ENCODE assay signal across 18 cellular contexts in genomic region chr15:66474140-66474539, GRCh38. TPM values are rescaled to one million over a fixed set of nuclear protein-coding genes. Genes with fewer than 3 reads are reported as not detected.
A peak's percentile ranks its signal among the peaks of the same experiment; 100 is the strongest.
DNase-seq lines count a peak whose midpoint lies in the region; ATAC-seq and TF ChIP-seq lines count a peak whose summit lies in the region.
"Had no signal": no experiment of that assay in that cellular context is flagged by ENCODE, and none has a peak within 500 bp of the region (broad histone marks: within the 10 kb centered on the region; RNA-seq: fewer than 3 reads in every experiment).

No MANE protein-coding gene starts in this region.

- POLR2A ChIA-PET in WTC11 (lab: Charles Lee) (interaction anchor here (0.7 to 1.4 kb wide), 3 partner anchors 10 to 87 kb away, joined by 3 to 4 read pairs (median 4); no protein-coding TSS in a partner anchor), PC-3 (lab: Charles Lee; ENCODE audit: unreplicated experiment) (no interaction called here)

- no peak for DNase-seq in activated naive CD8-positive, alpha-beta T cell treated with anti-CD3 and anti-CD28 coated beads, Interleukin-2, amount 50 U/mL, for 24 hours
- no peak for DNase-seq in WTC11 (ENCODE audit: low spot score)
- DNase-seq in iPS DF 6.9 (ENCODE audit: low read depth, low spot score): peak; percentile 47
- no peak for DNase-seq in osteocyte (ENCODE audit: extremely low spot score, unreplicated experiment)
- no peak for DNase-seq in LoVo (ENCODE audit: low spot score)
- no peak for DNase-seq in PC-3
- DNase-seq in sciatic nerve (ENCODE audit: low spot score): no peak
- DNase-seq: activated CD4-positive, alpha-beta memory T cell treated with anti-CD3 and anti-CD28 coated beads, Interleukin-2, amount 10 ng/mL, durations not matched to agents 7 days and 5 days; activated T-cell treated with anti-CD3 and anti-CD28 coated beads, Interleukin-2, amount 50 U/mL, for 48 hours; DMS79; effector CD8-positive, alpha-beta T cell; midbrain; NCI-H187; retina; stimulated activated naive CD4-positive, alpha-beta T cell had no signal

- ATAC-seq in activated naive CD8-positive, alpha-beta T cell treated with anti-CD3 and anti-CD28 coated beads, Interleukin-2, amount 50 U/mL, for 24 hours: no peak
- ATAC-seq in WTC11 (peak; percentile 79), PC-3 (no peak), sciatic nerve (no peak)

- no peak overlapping the region for H3K4me3 ChIP-seq in iPS DF 6.9 (ENCODE audit: low read length)
- no peak overlapping the region for H3K4me3 ChIP-seq in PC-3 (ENCODE audit: low read length)

- H3K9me3 Mint-ChIP-seq in activated naive CD8-positive, alpha-beta T cell (ENCODE audit: low read depth): no peaks in the 10 kb centered on the region
- H3K9me3 Mint-ChIP-seq in activated naive CD8-positive, alpha-beta T cell treated with anti-CD3 and anti-CD28 coated beads, Interleukin-2, amount 50 U/mL, for 24 hours: no peaks in the 10 kb centered on the region
- H3K9me3 Mint-ChIP-seq in WTC11 (no peaks in the 10 kb centered on the region), osteocyte (ENCODE audit: unreplicated experiment) (no peaks in the 10 kb centered on the region)
- H3K9me3 Mint-ChIP-seq: activated CD4-positive, alpha-beta memory T cell treated with anti-CD3 and anti-CD28 coated beads, Interleukin-2, amount 10 ng/mL, durations not matched to agents 7 days and 5 days had no signal

- H3K4me1 ChIP-seq in iPS DF 6.9 (ENCODE audit: control insufficient read depth, insufficient read depth, low read length): peaks cover 14% of the 10 kb centered on the region
- H3K4me1 ChIP-seq in PC-3 (ENCODE audit: insufficient read depth, low read length): 0 out of 2 replicates have a peak, but pooled peaks cover 7% of the 10 kb centered on the region

- no peaks in the 10 kb centered on the region for H4K20me1 ChIP-seq in PC-3 (ENCODE audit: low read length)

- H3K27me3 ChIP-seq in iPS DF 6.9 (ENCODE audit: control insufficient read depth, insufficient read depth, low read length): no peaks in the 10 kb centered on the region
- no peaks in the 10 kb centered on the region for H3K27me3 ChIP-seq in PC-3 (ENCODE audit: low read length)

- H3K9ac ChIP-seq in PC-3 (ENCODE audit: low read length): no peak overlapping the region

- intact Hi-C loops in PC-3 (cut with micrococcal nuclease): no loop called here
- intact Hi-C loops in sciatic nerve (cut with DNase I): no loop called here

- WGBS in iPS DF 6.9 (ENCODE audit: insufficient coverage, insufficient read length): no CpG with 5 or more reads among the region's 2 CpGs

- H3K9me2 ChIP-seq in PC-3 (replicated peaks; ENCODE audit: low read length): no peaks in the 10 kb centered on the region

- no peaks in the 10 kb centered on the region for H3K36me3 Mint-ChIP-seq in activated naive CD8-positive, alpha-beta T cell
- H3K36me3 Mint-ChIP-seq in activated naive CD8-positive, alpha-beta T cell treated with anti-CD3 and anti-CD28 coated beads, Interleukin-2, amount 50 U/mL, for 24 hours (ENCODE audit: low read depth): peaks cover 15% of the 10 kb centered on the region
- H3K36me3 Mint-ChIP-seq in WTC11: no peaks in the 10 kb centered on the region
- H3K36me3 Mint-ChIP-seq in osteocyte (ENCODE audit: unreplicated experiment): no peaks in the 10 kb centered on the region

- H3F3A ChIP-seq in PC-3 (ENCODE audit: low read length, unreplicated experiment): no peaks in the 10 kb centered on the region

- H3K79me2 ChIP-seq in PC-3 (ENCODE audit: low read length): no peaks in the 10 kb centered on the region

- H2AFZ ChIP-seq in PC-3 (ENCODE audit: low read length): no peak overlapping the region

- H3K36me3 ChIP-seq in iPS DF 6.9 (ENCODE audit: control insufficient read depth, insufficient read depth, low read length): no peaks in the 10 kb centered on the region
- no peaks in the 10 kb centered on the region; the same call in 1 of the 2 replicates for H3K36me3 ChIP-seq in PC-3 (ENCODE audit: low read depth, low read length)

- peak overlapping the region; percentile 11 for H3K27ac Mint-ChIP-seq in activated naive CD8-positive, alpha-beta T cell
- H3K27ac Mint-ChIP-seq in activated naive CD8-positive, alpha-beta T cell treated with anti-CD3 and anti-CD28 coated beads, Interleukin-2, amount 50 U/mL, for 24 hours: no peak overlapping the region
- H3K27ac Mint-ChIP-seq in WTC11 (peak overlapping the region; percentile 96), osteocyte (ENCODE audit: unreplicated experiment) (peak overlapping the region; percentile 86)
- H3K27ac Mint-ChIP-seq: activated CD4-positive, alpha-beta memory T cell treated with anti-CD3 and anti-CD28 coated beads, Interleukin-2, amount 10 ng/mL, durations not matched to agents 7 days and 5 days had no signal

- no peaks in the 10 kb centered on the region for H3K9me3 ChIP-seq in iPS DF 6.9 (ENCODE audit: control insufficient read depth, insufficient read depth, low read length)
- no peaks in the 10 kb centered on the region for H3K9me3 ChIP-seq in PC-3 (ENCODE audit: low read length)

- CTCF ChIA-PET in WTC11 (lab: Charles Lee): interaction anchor here (1.1 to 3.3 kb wide), 7 partner anchors 15 to 221 kb away, joined by 3 to 22 read pairs (median 4); partner anchors contain the start of genes MAP2K1, MEGF11 and SNAPC5
- CTCF ChIA-PET in PC-3 (lab: Charles Lee): no interaction called here

- H3K4me1 Mint-ChIP-seq in activated naive CD8-positive, alpha-beta T cell (ENCODE audit: low read depth): peaks cover 45% of the 10 kb centered on the region
- H3K4me1 Mint-ChIP-seq in activated naive CD8-positive, alpha-beta T cell treated with anti-CD3 and anti-CD28 coated beads, Interleukin-2, amount 50 U/mL, for 24 hours: peaks cover 51% of the 10 kb centered on the region
- H3K4me1 Mint-ChIP-seq in WTC11 (peaks cover 80% of the 10 kb centered on the region), osteocyte (ENCODE audit: unreplicated experiment) (peaks cover 30% of the 10 kb centered on the region)

- no peaks in the 10 kb centered on the region for H3K27me3 Mint-ChIP-seq in activated naive CD8-positive, alpha-beta T cell
- no peaks in the 10 kb centered on the region for H3K27me3 Mint-ChIP-seq in activated naive CD8-positive, alpha-beta T cell treated with anti-CD3 and anti-CD28 coated beads, Interleukin-2, amount 50 U/mL, for 24 hours
- H3K27me3 Mint-ChIP-seq in WTC11 (ENCODE audit: low read depth) (no peaks in the 10 kb centered on the region), osteocyte (ENCODE audit: unreplicated experiment) (no peaks in the 10 kb centered on the region)
- H3K27me3 Mint-ChIP-seq: activated CD4-positive, alpha-beta memory T cell treated with anti-CD3 and anti-CD28 coated beads, Interleukin-2, amount 10 ng/mL, durations not matched to agents 7 days and 5 days had no signal

- no TSS peak for BruUV-seq in PC-3 (replicated peaks; lab: Mats Ljungman, UMichigan)

- peak overlapping the region; percentile 78 for H3K27ac ChIP-seq in iPS DF 6.9 (ENCODE audit: low read length)
- no peak overlapping the region for H3K27ac ChIP-seq in PC-3 (ENCODE audit: low read length)
- H3K27ac ChIP-seq: C4-2B, VCaP had no signal

- no peak for TF ChIP-seq CTCF in WTC11 (IDR thresholded peaks at IDR 0.05)
- TF ChIP-seq CTCF in osteocyte (IDR thresholded peaks at IDR 0.05): no peak
- no peak for TF ChIP-seq CTCF in PC-3 (conservative IDR thresholded peaks at IDR 0.05; ENCODE audit: low read depth, low read length)

- H3K4me3 Mint-ChIP-seq in activated naive CD8-positive, alpha-beta T cell: no peak overlapping the region
- no peak overlapping the region for H3K4me3 Mint-ChIP-seq in activated naive CD8-positive, alpha-beta T cell treated with anti-CD3 and anti-CD28 coated beads, Interleukin-2, amount 50 U/mL, for 24 hours
- H3K4me3 Mint-ChIP-seq in WTC11 (peak overlapping the region; percentile 25), osteocyte (ENCODE audit: unreplicated experiment) (no peak overlapping the region)
- H3K4me3 Mint-ChIP-seq: activated CD4-positive, alpha-beta memory T cell treated with anti-CD3 and anti-CD28 coated beads, Interleukin-2, amount 10 ng/mL, durations not matched to agents 7 days and 5 days had no signal

- no peak overlapping the region for H3K4me2 ChIP-seq in PC-3 (ENCODE audit: low read length)

TF ChIP-seq in WTC11, 78 proteins besides CTCF, POLR2A, EP300 and RAD21 (continues in another document):
- TF ChIP-seq E2F1 (CRISPR knock-in tag; IDR thresholded peaks at IDR 0.05): no peak
- 0 out of 2 replicates have a peak, but pooled peaks have one; percentile 41 for TF ChIP-seq MYBL2 (CRISPR knock-in tag; IDR thresholded peaks at IDR 0.05)
- peak; percentile 55; the same call in 1 of the 2 replicates for TF ChIP-seq MAX (CRISPR knock-in tag; IDR thresholded peaks at IDR 0.05)
- peak; percentile 79 for TF ChIP-seq ZNF423 (CRISPR knock-in tag; IDR thresholded peaks at IDR 0.05)
- peak; percentile 67; the same call in 1 of the 2 replicates for TF ChIP-seq FOXK1 (CRISPR knock-in tag; IDR thresholded peaks at IDR 0.05)
- 0 out of 2 replicates have a peak, but pooled peaks have one; percentile 13 for TF ChIP-seq CREM (CRISPR knock-in tag; IDR thresholded peaks at IDR 0.05)
- TF ChIP-seq IRF1 (CRISPR knock-in tag; IDR thresholded peaks at IDR 0.05): no peak

RNA-seq across cellular contexts. Expression of gene SNAPC5, which starts 23.4 kb away (rescaled TPM):
- total RNA-seq in WTC11 (2021): 21.1 to 28.7 TPM (median 24.0 TPM) in 3 replicates
- total RNA-seq in osteocyte: 20.8 and 24.8 TPM in 2 replicates
- 34.1 and 38.2 TPM in 2 replicates for total RNA-seq in PC-3 (2014; rRNA removed)
- 20.2 TPM for total RNA-seq in sciatic nerve

RNA-seq across cellular contexts. Expression of gene RPL4, which starts 30.5 kb away (rescaled TPM):
- 3,648 to 4,125 TPM (median 4,060 TPM) in 3 replicates for total RNA-seq in WTC11 (2021)
- 2,560 and 2,646 TPM in 2 replicates for total RNA-seq in osteocyte
- 1,239 and 2,773 TPM in 2 replicates for total RNA-seq in PC-3 (2014; rRNA removed)
- total RNA-seq in sciatic nerve: 1,631 TPM

RNA-seq across cellular contexts. Expression of gene ZWILCH, which starts 31.0 kb away (rescaled TPM):
- total RNA-seq in WTC11 (2021): 41.1 to 50.2 TPM (median 46.6 TPM) in 3 replicates
- total RNA-seq in osteocyte: 13.7 and 13.8 TPM in 2 replicates
- total RNA-seq in PC-3 (2014; rRNA removed): 18.1 and 19.9 TPM in 2 replicates
- total RNA-seq in sciatic nerve: 3.9 TPM
